In genomic region chr4:76733380-76733779, GRCh38 we compare ENCODE assay signal across 11 cellular contexts.
A peak's percentile ranks its signal among the peaks of the same experiment; 100 is the strongest.
DNase-seq lines count a peak whose midpoint lies in the region; ATAC-seq and TF ChIP-seq lines count a peak whose summit lies in the region.
"Had no signal": no experiment of that assay in that cellular context is flagged by ENCODE, and none has a peak within 500 bp of the region (broad histone marks: within the 10 kb centered on the region; RNA-seq: fewer than 3 reads in every experiment).

No MANE protein-coding gene starts in this region.

- H3K4me1 Mint-ChIP-seq in neural progenitor cell = peaks cover 52% of the 10 kb centered on the region

- no peaks in the 10 kb centered on the region for H3K79me2 ChIP-seq in neural progenitor cell (ENCODE audit: low read depth)

- intact Hi-C loops in body of pancreas (cut with DNase I) = loop anchor here (10.0 kb wide), 1 partner anchor 229 kb away; no protein-coding TSS in a partner anchor

- H3K4me3 Mint-ChIP-seq in neural progenitor cell = no peak overlapping the region

- no peaks in the 10 kb centered on the region for H3K9me3 Mint-ChIP-seq in neural progenitor cell

- 40 to 76% methylated on average over 2 of the region's 2 CpGs for WGBS in body of pancreas, 2 donors

- ATAC-seq in GM18511 (IDR thresholded peaks at IDR 0.05; ENCODE audit: unreplicated experiment) (peak; percentile 46), body of pancreas (no peak), HG03520 (IDR thresholded peaks at IDR 0.05; ENCODE audit: unreplicated experiment) (no peak)
- ATAC-seq: heart left ventricle had no signal

- H3K27me3 Mint-ChIP-seq in neural progenitor cell (ENCODE audit: insufficient read depth, low read depth) = peaks cover 6% of the 10 kb centered on the region

- TF ChIP-seq CTCF in body of pancreas (IDR thresholded peaks at IDR 0.05) (peak in 6 of 7 experiments; percentile 25 to 85 (median 66)), neural progenitor cell (IDR thresholded peaks at IDR 0.05) (no peak)

- no peaks in the 10 kb centered on the region for H3F3A ChIP-seq in neural progenitor cell (ENCODE audit: low read depth)

- peak overlapping the region; percentile 40 for H3K27ac Mint-ChIP-seq in neural progenitor cell

- H3K4me1 ChIP-seq in body of pancreas (peaks cover 18% of the 10 kb centered on the region), neural progenitor cell (no peaks in the 10 kb centered on the region)

- no peak overlapping the region for H3K9ac ChIP-seq in neural progenitor cell

- H3K9me3 ChIP-seq in body of pancreas (no peaks in the 10 kb centered on the region), neural progenitor cell (ENCODE audit: low read depth) (no peaks in the 10 kb centered on the region)
- H3K9me3 ChIP-seq: adrenal gland, heart left ventricle, neutrophil had no signal

- TF ChIP-seq POLR2A in body of pancreas (IDR thresholded peaks at IDR 0.05) = no peak

- no peak overlapping the region for H3K4me3 ChIP-seq in body of pancreas
- no peak overlapping the region for H3K4me3 ChIP-seq in neural progenitor cell
- H3K4me3 ChIP-seq: adrenal gland, heart left ventricle had no signal

- peaks cover 44% of the 10 kb centered on the region for H3K36me3 Mint-ChIP-seq in neural progenitor cell

- DNase-seq in NCI-H187 (lab: John Stamatoyannopoulos, UW) = peak; percentile 70 to 83
- peak; percentile 46 to 80 (median 76) for DNase-seq in body of pancreas
- no peak for DNase-seq in neural progenitor cell (ENCODE audit: low spot score)
- DNase-seq in activated CD4-positive, CD25-positive, alpha-beta regulatory T cell treated with anti-CD3 and anti-CD28 coated beads, Interleukin-2, amount 50 U/mL, for 72 hours = no peak
- DNase-seq in HEK293T (ENCODE audit: extremely low spot score) = no peak
- DNase-seq in activated naive CD4-positive, alpha-beta T cell treated with Interleukin-2 at 50 U/mL for 16 hours = no peak
- DNase-seq: adrenal gland, heart left ventricle had no signal

- CTCF ChIA-PET in HEK293T (lab: Yijun Ruan, JAX) = interaction anchor here (0.6 to 1.5 kb wide), 2 partner anchors 10 to 223 kb away, joined by 3 to 4 read pairs; no protein-coding TSS in a partner anchor

- POLR2A ChIA-PET in HEK293T (lab: Yijun Ruan, JAX) = no interaction called here

- H3K36me3 ChIP-seq in body of pancreas (replicated peaks in 1 of 2; ENCODE audit: insufficient read depth in 1 of 2, low read depth in 2 of 2) (no peaks in the 10 kb centered on the region), neural progenitor cell (no peaks in the 10 kb centered on the region)
- H3K36me3 ChIP-seq: adrenal gland, neutrophil had no signal

- H2AFZ ChIP-seq in neural progenitor cell (replicated peaks) = no peak overlapping the region

- peaks cover 16% of the 10 kb centered on the region for H4K20me1 ChIP-seq in neural progenitor cell (ENCODE audit: low read depth)

- H3K4me2 ChIP-seq in neural progenitor cell = no peak overlapping the region

- no peak overlapping the region for H3K27ac ChIP-seq in body of pancreas
- no peak overlapping the region for H3K27ac ChIP-seq in neural progenitor cell
- H3K27ac ChIP-seq: adrenal gland, heart left ventricle, neutrophil had no signal

- no peaks in the 10 kb centered on the region for H3K27me3 ChIP-seq in body of pancreas
- H3K27me3 ChIP-seq in neural progenitor cell = no peaks in the 10 kb centered on the region
- H3K27me3 ChIP-seq: adrenal gland, heart left ventricle had no signal

TF ChIP-seq in HEK293T, 16 proteins besides CTCF, POLR2A, EP300 and RAD21:
- no peak for TF ChIP-seq L3MBTL2 (conservative IDR thresholded peaks at IDR 0.05)
- no peak for TF ChIP-seq FOXA1 (IDR thresholded peaks at IDR 0.05)
- TF ChIP-seq HDGF (IDR thresholded peaks at IDR 0.05; ENCODE audit: borderline replicate concordance) = no peak
- no peak for TF ChIP-seq PKNOX1 (IDR thresholded peaks at IDR 0.05)
- no peak for TF ChIP-seq SUZ12 (IDR thresholded peaks at IDR 0.05)
- TF ChIP-seq TARDBP (IDR thresholded peaks at IDR 0.05) = no peak
- TF ChIP-seq FOXM1 (IDR thresholded peaks at IDR 0.05; ENCODE audit: borderline replicate concordance) = no peak
- TF ChIP-seq NFRKB (IDR thresholded peaks at IDR 0.05) = no peak
- TF ChIP-seq BHLHE40 (IDR thresholded peaks at IDR 0.05; ENCODE audit: borderline replicate concordance) = no peak
- TF ChIP-seq ARNT (IDR thresholded peaks at IDR 0.05) = no peak
- no peak for TF ChIP-seq SP1 (IDR thresholded peaks at IDR 0.05)
- TF ChIP-seq ZNF384 (IDR thresholded peaks at IDR 0.05) = no peak
- TF ChIP-seq CTBP1 (IDR thresholded peaks at IDR 0.05; ENCODE audit: borderline replicate concordance) = no peak
- no peak for TF ChIP-seq ELF4 (IDR thresholded peaks at IDR 0.05)
- no peak for TF ChIP-seq LEF1 (IDR thresholded peaks at IDR 0.05; ENCODE audit: borderline replicate concordance)
- no peak for TF ChIP-seq FOXK2 (IDR thresholded peaks at IDR 0.05)

Comparison
In these comparisons a context has a peak if more than half of its experiments do, and no peak if none do; other contexts are left out.
1. DNase-seq: peak in NCI-H187 (2 of 2) and body of pancreas (4 of 4); none in neural progenitor cell (single experiment), activated CD4-positive, CD25-positive, alpha-beta regulatory T cell treated with anti-CD3 and anti-CD28 coated beads, Interleukin-2, amount 50 U/mL, for 72 hours (single experiment), HEK293T (single experiment) and activated naive CD4-positive, alpha-beta T cell treated with Interleukin-2 at 50 U/mL for 16 hours (single experiment).